In the genomic region with DNA sequence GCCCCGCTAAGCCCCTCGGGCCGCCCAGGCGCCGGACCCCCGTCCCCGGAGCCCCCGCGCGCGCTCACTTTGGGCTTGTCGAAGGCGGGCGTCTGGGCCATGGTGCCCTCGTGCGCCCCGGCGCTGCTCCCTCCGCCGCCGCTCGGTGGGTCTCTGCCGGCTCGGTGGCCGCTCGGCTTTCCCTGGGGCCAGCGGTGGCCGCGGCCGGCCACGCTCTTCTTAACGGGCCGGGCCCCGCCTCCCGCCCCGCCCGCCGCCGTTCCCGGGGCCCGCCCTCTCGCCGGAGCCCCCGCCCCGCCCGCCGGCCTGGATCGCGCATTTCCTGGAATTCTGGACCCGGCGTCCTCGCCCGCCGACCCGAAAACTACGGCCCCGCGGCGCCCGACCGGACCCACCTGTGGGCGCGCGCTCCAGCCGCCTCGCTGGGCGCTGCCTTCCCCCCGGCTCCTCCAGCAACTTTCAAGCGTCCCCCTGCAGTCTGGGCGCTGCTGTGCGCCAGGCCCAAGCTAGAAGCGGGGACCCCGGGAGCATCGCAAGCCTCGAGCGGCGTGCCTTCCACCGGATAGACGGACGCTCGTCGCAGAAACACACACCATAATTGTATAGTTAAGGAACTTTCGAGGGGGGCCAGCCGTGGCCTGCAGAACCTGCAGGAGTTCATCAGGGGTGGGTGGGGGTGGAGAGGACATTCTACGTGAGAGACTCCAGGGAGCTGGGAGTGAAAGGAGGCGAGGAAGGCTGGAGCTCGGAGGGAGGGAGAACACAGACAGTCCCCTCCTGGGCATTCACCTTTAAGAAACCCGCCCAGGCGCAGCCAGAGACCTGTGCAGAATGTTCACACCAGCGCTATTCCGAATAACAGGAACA, we compare ENCODE assay signal across 1 cellular context.
TF ChIP-seq lines count a peak whose summit lies in the region.

TSS of gene ADA (minus strand) at position 193 of the 867 bp plus-strand sequence. CDS start at position 101, 92 bp downstream.

TF ChIP-seq in HepG2, 621 proteins besides CTCF, POLR2A, EP300 and RAD21 (continued from another document and continues in another):
- TF ChIP-seq, protein P1, sequence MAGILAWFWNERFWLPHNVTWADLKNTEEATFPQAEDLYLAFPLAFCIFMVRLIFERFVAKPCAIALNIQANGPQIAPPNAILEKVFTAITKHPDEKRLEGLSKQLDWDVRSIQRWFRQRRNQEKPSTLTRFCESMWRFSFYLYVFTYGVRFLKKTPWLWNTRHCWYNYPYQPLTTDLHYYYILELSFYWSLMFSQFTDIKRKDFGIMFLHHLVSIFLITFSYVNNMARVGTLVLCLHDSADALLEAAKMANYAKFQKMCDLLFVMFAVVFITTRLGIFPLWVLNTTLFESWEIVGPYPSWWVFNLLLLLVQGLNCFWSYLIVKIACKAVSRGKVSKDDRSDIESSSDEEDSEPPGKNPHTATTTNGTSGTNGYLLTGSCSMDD (CRISPR knock-in tag; IDR thresholded peaks at IDR 0.05) = no peak
- TF ChIP-seq, protein P2, sequence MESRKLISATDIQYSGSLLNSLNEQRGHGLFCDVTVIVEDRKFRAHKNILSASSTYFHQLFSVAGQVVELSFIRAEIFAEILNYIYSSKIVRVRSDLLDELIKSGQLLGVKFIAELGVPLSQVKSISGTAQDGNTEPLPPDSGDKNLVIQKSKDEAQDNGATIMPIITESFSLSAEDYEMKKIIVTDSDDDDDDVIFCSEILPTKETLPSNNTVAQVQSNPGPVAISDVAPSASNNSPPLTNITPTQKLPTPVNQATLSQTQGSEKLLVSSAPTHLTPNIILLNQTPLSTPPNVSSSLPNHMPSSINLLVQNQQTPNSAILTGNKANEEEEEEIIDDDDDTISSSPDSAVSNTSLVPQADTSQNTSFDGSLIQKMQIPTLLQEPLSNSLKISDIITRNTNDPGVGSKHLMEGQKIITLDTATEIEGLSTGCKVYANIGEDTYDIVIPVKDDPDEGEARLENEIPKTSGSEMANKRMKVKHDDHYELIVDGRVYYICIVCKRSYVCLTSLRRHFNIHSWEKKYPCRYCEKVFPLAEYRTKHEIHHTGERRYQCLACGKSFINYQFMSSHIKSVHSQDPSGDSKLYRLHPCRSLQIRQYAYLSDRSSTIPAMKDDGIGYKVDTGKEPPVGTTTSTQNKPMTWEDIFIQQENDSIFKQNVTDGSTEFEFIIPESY (CRISPR knock-in tag; IDR thresholded peaks at IDR 0.05) = no peak
- TF ChIP-seq, protein P3, sequence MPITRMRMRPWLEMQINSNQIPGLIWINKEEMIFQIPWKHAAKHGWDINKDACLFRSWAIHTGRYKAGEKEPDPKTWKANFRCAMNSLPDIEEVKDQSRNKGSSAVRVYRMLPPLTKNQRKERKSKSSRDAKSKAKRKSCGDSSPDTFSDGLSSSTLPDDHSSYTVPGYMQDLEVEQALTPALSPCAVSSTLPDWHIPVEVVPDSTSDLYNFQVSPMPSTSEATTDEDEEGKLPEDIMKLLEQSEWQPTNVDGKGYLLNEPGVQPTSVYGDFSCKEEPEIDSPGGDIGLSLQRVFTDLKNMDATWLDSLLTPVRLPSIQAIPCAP (CRISPR knock-in tag; IDR thresholded peaks at IDR 0.05; ENCODE audit: low read depth) = 0 out of 2 replicates have a peak, but pooled peaks have one; percentile 39
- TF ChIP-seq, protein P4, sequence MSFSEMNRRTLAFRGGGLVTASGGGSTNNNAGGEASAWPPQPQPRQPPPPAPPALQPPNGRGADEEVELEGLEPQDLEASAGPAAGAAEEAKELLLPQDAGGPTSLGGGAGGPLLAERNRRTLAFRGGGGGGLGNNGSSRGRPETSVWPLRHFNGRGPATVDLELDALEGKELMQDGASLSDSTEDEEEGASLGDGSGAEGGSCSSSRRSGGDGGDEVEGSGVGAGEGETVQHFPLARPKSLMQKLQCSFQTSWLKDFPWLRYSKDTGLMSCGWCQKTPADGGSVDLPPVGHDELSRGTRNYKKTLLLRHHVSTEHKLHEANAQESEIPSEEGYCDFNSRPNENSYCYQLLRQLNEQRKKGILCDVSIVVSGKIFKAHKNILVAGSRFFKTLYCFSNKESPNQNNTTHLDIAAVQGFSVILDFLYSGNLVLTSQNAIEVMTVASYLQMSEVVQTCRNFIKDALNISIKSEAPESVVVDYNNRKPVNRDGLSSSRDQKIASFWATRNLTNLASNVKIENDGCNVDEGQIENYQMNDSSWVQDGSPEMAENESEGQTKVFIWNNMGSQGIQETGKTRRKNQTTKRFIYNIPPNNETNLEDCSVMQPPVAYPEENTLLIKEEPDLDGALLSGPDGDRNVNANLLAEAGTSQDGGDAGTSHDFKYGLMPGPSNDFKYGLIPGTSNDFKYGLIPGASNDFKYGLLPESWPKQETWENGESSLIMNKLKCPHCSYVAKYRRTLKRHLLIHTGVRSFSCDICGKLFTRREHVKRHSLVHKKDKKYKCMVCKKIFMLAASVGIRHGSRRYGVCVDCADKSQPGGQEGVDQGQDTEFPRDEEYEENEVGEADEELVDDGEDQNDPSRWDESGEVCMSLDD (CRISPR knock-in tag; IDR thresholded peaks at IDR 0.05; ENCODE audit: borderline replicate concordance) = no peak
- TF ChIP-seq SPEN (CRISPR knock-in tag; IDR thresholded peaks at IDR 0.05; ENCODE audit: low read depth) (0 out of 2 replicates have a peak, but pooled peaks have one; percentile 24), MIXL1 (CRISPR knock-in tag; IDR thresholded peaks at IDR 0.05) (no peak), CBX1 (IDR thresholded peaks at IDR 0.05; ENCODE audit: low read depth) (no peak), XRCC5 (optimal IDR thresholded peaks at IDR 0.05; ENCODE audit: low read length) (peak; percentile 14), PRDM4 (CRISPR knock-in tag; IDR thresholded peaks at IDR 0.05; ENCODE audit: borderline replicate concordance) (no peak), POGZ (CRISPR knock-in tag; IDR thresholded peaks at IDR 0.05) (no peak), ZNF280B (CRISPR knock-in tag; IDR thresholded peaks at IDR 0.05; ENCODE audit: borderline replicate concordance) (peak; percentile 76; the same call in 1 of the 2 replicates), CSRNP1 (CRISPR knock-in tag; IDR thresholded peaks at IDR 0.05) (peak; percentile 45; the same call in 1 of the 2 replicates), ZSCAN31 (CRISPR knock-in tag; IDR thresholded peaks at IDR 0.05; ENCODE audit: low read depth) (peak; percentile 76; the same call in 1 of the 2 replicates), CBX2 (IDR thresholded peaks at IDR 0.05; ENCODE audit: low read depth, low read length) (no peak), CBX2 (CRISPR knock-in tag; IDR thresholded peaks at IDR 0.05; ENCODE audit: low read depth) (no peak; the same call in 1 of the 2 replicates), RBAK (CRISPR knock-in tag; IDR thresholded peaks at IDR 0.05) (no peak), ZFP90 (CRISPR knock-in tag; IDR thresholded peaks at IDR 0.05; ENCODE audit: borderline replicate concordance) (no peak; the same call in 1 of the 2 replicates), ZBTB7A (CRISPR knock-in tag; IDR thresholded peaks at IDR 0.05) (peak; percentile 43), HOXA5 (CRISPR knock-in tag; IDR thresholded peaks at IDR 0.05) (no peak), U2AF2 (IDR thresholded peaks at IDR 0.05; ENCODE audit: low read depth, low read length) (no peak), KAT8 (CRISPR knock-in tag; IDR thresholded peaks at IDR 0.05) (peak; percentile 25), ZNF790 (CRISPR knock-in tag; IDR thresholded peaks at IDR 0.05; ENCODE audit: borderline replicate concordance) (peak; percentile 80; the same call in 1 of the 2 replicates), ZNF772 (CRISPR knock-in tag; IDR thresholded peaks at IDR 0.05) (peak; percentile 63; the same call in 1 of the 2 replicates), ZNF543 (CRISPR knock-in tag; IDR thresholded peaks at IDR 0.05) (peak; percentile 92), RFXAP (CRISPR knock-in tag; IDR thresholded peaks at IDR 0.05; ENCODE audit: borderline replicate concordance) (no peak), HDAC1 (CRISPR knock-in tag; IDR thresholded peaks at IDR 0.05) (no peak), CCAR2 (optimal IDR thresholded peaks at IDR 0.05; ENCODE audit: low read depth, low read length) (no peak)
- TF ChIP-seq, protein P5, sequence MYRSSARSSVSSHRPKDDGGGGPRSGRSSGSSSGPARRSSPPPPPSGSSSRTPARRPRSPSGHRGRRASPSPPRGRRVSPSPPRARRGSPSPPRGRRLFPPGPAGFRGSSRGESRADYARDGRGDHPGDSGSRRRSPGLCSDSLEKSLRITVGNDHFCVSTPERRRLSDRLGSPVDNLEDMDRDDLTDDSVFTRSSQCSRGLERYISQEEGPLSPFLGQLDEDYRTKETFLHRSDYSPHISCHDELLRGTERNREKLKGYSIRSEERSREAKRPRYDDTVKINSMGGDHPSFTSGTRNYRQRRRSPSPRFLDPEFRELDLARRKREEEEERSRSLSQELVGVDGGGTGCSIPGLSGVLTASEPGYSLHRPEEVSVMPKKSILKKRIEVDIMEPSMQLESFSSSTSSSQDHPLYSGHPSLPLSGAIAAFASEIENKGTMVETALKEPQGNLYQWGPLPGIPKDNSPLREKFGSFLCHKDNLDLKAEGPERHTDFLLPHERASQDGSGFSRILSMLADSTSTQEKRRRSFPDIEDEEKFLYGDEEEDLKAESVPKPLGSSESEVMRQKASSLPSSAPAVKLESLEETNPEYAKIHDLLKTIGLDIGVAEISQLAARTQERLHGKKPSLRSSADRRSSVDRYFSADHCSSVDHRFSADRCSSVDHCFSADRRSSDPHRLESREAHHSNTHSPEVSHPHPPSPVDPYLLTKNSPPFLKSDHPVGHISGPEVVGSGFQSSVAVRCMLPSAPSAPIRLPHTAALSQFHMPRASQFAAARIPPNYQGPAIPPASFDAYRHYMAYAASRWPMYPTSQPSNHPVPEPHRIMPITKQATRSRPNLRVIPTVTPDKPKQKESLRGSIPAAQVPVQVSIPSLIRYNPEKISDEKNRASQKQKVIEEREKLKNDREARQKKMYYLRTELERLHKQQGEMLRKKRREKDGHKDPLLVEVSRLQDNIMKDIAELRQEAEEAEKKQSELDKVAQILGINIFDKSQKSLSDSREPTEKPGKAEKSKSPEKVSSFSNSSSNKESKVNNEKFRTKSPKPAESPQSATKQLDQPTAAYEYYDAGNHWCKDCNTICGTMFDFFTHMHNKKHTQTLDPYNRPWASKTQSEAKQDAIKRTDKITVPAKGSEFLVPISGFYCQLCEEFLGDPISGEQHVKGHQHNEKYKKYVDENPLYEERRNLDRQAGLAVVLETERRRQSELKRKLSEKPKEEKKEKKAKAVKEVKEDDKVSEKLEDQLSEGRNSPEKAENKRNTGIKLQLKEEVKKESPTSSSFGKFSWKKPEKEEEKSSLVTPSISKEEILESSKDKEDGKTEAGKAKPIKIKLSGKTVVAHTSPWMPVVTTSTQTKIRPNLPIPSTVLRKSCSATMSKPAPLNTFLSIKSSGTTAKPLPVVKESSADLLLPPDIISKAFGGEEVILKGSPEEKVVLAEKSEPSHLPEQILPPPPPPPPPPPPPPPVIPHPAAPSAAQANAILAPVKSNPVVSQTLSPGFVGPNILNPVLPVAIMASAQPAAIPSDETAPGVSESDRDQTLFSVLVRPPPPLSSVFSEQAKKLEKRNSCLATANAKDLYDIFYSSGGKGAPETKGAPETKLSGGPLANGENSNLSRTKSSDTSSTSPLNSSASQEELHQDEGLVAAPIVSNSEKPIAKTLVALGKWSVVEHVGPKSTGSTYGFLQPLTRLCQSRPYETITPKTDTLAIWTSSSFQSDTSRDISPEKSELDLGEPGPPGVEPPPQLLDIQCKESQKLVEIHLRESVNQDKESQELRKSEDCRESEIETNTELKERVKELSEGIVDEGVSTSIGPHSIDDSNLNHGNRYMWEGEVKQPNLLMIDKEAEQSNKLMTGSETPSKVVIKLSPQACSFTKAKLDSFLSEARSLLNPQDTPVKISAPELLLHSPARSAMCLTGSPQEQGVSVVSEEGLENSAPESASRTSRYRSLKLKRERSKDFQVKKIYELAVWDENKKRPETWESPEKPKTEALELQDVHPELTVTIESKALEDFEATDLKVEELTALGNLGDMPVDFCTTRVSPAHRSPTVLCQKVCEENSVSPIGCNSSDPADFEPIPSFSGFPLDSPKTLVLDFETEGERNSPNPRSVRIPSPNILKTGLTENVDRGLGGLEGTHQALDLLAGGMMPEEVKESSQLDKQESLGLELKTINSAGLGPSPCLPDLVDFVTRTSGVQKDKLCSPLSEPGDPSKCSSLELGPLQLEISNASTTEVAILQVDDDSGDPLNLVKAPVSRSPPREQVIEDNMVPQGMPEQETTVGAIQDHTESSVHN (CRISPR knock-in tag; IDR thresholded peaks at IDR 0.05) = no peak
